Comparison of ENCODE assay signal across 9 cellular contexts in genomic region chr17:31877911-31878702, GRCh38. TPM values are rescaled to one million over a fixed set of nuclear protein-coding genes. Genes with fewer than 3 reads are reported as not detected.
DNase-seq lines count a peak whose midpoint lies in the region; ATAC-seq and TF ChIP-seq lines count a peak whose summit lies in the region.
"Had no signal": no experiment of that assay in that cellular context is flagged by ENCODE, and none has a peak within 500 bp of the region (broad histone marks: within the 10 kb centered on the region; RNA-seq: fewer than 3 reads in every experiment).

No MANE protein-coding gene starts in this region.

- no peaks in the 10 kb centered on the region for H3K9me3 Mint-ChIP-seq in activated T-helper 17 cell treated with anti-CD3 and anti-CD28 coated beads, Interleukin-2, amount 50 U/mL, for 72 hours

- H3K9ac ChIP-seq in fibroblast of lung (ENCODE audit: insufficient read depth, low read length) = no peak overlapping the region

- no peaks in the 10 kb centered on the region for H4K20me1 ChIP-seq in fibroblast of lung (ENCODE audit: control insufficient read depth, extremely low read depth, insufficient read depth, low read length)

- H3K4me3 ChIP-seq in MG63 (no peak overlapping the region), fibroblast of lung (replicated peaks in 1 of 4; ENCODE audit: control extremely low read depth in 1 of 4, insufficient read depth in 1 of 4, low read depth in 3 of 4, low read length in 4 of 4) (no peak overlapping the region), SJCRH30 (no peak overlapping the region)
- H3K4me3 ChIP-seq: heart right ventricle had no signal

- no peaks in the 10 kb centered on the region for H3K79me2 ChIP-seq in fibroblast of lung (ENCODE audit: control insufficient read depth, insufficient read depth, low read length)

- H3K36me3 Mint-ChIP-seq in activated T-helper 17 cell treated with anti-CD3 and anti-CD28 coated beads, Interleukin-2, amount 50 U/mL, for 72 hours (ENCODE audit: low read depth) = peaks cover 96% of the 10 kb centered on the region

- H2AFZ ChIP-seq in fibroblast of lung (ENCODE audit: low read length) = no peak overlapping the region

- ATAC-seq in activated T-helper 17 cell treated with anti-CD3 and anti-CD28 coated beads, Interleukin-2, amount 50 U/mL, for 72 hours (replicated peaks) = peak; percentile 84
- ATAC-seq in GM21447 (IDR thresholded peaks at IDR 0.05; ENCODE audit: unreplicated experiment) (no peak), GM21619 (IDR thresholded peaks at IDR 0.05; ENCODE audit: unreplicated experiment) (no peak)
- ATAC-seq: heart right ventricle had no signal

- no peak overlapping the region for H3K4me2 ChIP-seq in fibroblast of lung (ENCODE audit: extremely low read depth, insufficient read depth, low read length)

- DNase-seq in MG63 = peak; percentile 42
- peak; percentile 38 to 84 for DNase-seq in fibroblast of lung (ENCODE audit: low read depth in 2 of 2)
- peak; percentile 26 to 38 for DNase-seq in stimulated activated CD8-positive, alpha-beta memory T cell treated with anti-CD3 and anti-CD28 coated beads, Interleukin-7, amount 100 ng/mL, for 48 hours (ENCODE audit: extremely low read depth in 1 of 2, low read depth in 1 of 2)
- no peak for DNase-seq in SJCRH30
- DNase-seq: activated gamma-delta T cell treated with Interleukin-2 at 50 U/mL for 16 hours, heart right ventricle had no signal

- H3K4me1 ChIP-seq in fibroblast of lung (ENCODE audit: control insufficient read depth, extremely low read depth, insufficient read depth, low read length) (no peaks in the 10 kb centered on the region), SJCRH30 (no peaks in the 10 kb centered on the region)
- H3K4me1 ChIP-seq: heart right ventricle had no signal

- peak overlapping the region; percentile 93 for H3K27ac Mint-ChIP-seq in activated T-helper 17 cell treated with anti-CD3 and anti-CD28 coated beads, Interleukin-2, amount 50 U/mL, for 72 hours

- no peaks in the 10 kb centered on the region for H3K27me3 Mint-ChIP-seq in activated T-helper 17 cell treated with anti-CD3 and anti-CD28 coated beads, Interleukin-2, amount 50 U/mL, for 72 hours

- H3K36me3 ChIP-seq in MG63 (peaks cover 94% of the 10 kb centered on the region), fibroblast of lung (ENCODE audit: control insufficient read depth, insufficient read depth, low read length) (peaks cover 7% of the 10 kb centered on the region), SJCRH30 (peaks cover 69% of the 10 kb centered on the region)

- peaks cover 8% of the 10 kb centered on the region for H3K4me1 Mint-ChIP-seq in activated T-helper 17 cell treated with anti-CD3 and anti-CD28 coated beads, Interleukin-2, amount 50 U/mL, for 72 hours

- no peak for TF ChIP-seq CTCF in fibroblast of lung (conservative IDR thresholded peaks at IDR 0.05 in 1 of 2, IDR thresholded peaks at IDR 0.05 in 1 of 2; ENCODE audit: low read depth in 1 of 2, low read length in 2 of 2)

- H3K9me3 ChIP-seq in MG63 (no peaks in the 10 kb centered on the region), fibroblast of lung (ENCODE audit: control insufficient read depth, insufficient read depth, low read depth, low read length) (no peaks in the 10 kb centered on the region), SJCRH30 (replicated peaks) (no peaks in the 10 kb centered on the region)
- H3K9me3 ChIP-seq: heart right ventricle had no signal

- no peak overlapping the region for H3K27ac ChIP-seq in fibroblast of lung (ENCODE audit: insufficient read depth, low read length)
- H3K27ac ChIP-seq in SJCRH30 = no peak overlapping the region
- H3K27ac ChIP-seq: heart right ventricle had no signal

- H3K4me3 Mint-ChIP-seq in activated T-helper 17 cell treated with anti-CD3 and anti-CD28 coated beads, Interleukin-2, amount 50 U/mL, for 72 hours = peak overlapping the region; percentile 58

- H3K27me3 ChIP-seq in MG63 (no peaks in the 10 kb centered on the region), fibroblast of lung (ENCODE audit: control insufficient read depth, insufficient read depth, low read length) (no peaks in the 10 kb centered on the region), SJCRH30 (no peaks in the 10 kb centered on the region)
- H3K27me3 ChIP-seq: heart right ventricle had no signal

RNA-seq across cellular contexts. Expression of gene COPRS, which starts 19.1 kb away (rescaled TPM):
- 589 and 616 TPM in 2 replicates for total RNA-seq in MG63 (2014; rRNA removed; shearing (Covaris generic); ENCODE audit: low replicate concordance)
- 10 to 100 TPM; 29.5 to 41.6 TPM for total RNA-seq in activated T-helper 17 cell treated with anti-CD3 and anti-CD28 coated beads, Interleukin-2, amount 50 U/mL, for 72 hours
- total RNA-seq in fibroblast of lung = 96.3 and 97.9 TPM in 2 replicates
- 98.7 and 108 TPM in 2 replicates for polyA plus RNA-seq in fibroblast of lung
- 105 and 128 TPM in 2 replicates for polyA plus RNA-seq in fibroblast of lung (2012)
- 16.2 and 17.9 TPM in 2 replicates for polyA minus RNA-seq in fibroblast of lung (ENCODE audit: low replicate concordance)
- total RNA-seq in SJCRH30 (2014; rRNA removed; shearing (Covaris generic)) = 94.7 and 95.5 TPM in 2 replicates

RNA-seq across cellular contexts. Expression of gene UTP6, which starts 23.4 kb away (rescaled TPM):
- 106 and 146 TPM in 2 replicates for total RNA-seq in MG63 (2014; rRNA removed; shearing (Covaris generic); ENCODE audit: low replicate concordance)
- 100 to 1,000 TPM in 1 of 2 donors, 10 to 100 TPM in 1; 77.8 to 112 TPM for total RNA-seq in activated T-helper 17 cell treated with anti-CD3 and anti-CD28 coated beads, Interleukin-2, amount 50 U/mL, for 72 hours
- total RNA-seq in fibroblast of lung = 23.3 and 24.4 TPM in 2 replicates
- 33.5 and 38.8 TPM in 2 replicates for polyA plus RNA-seq in fibroblast of lung
- 59.5 and 65.0 TPM in 2 replicates for polyA plus RNA-seq in fibroblast of lung (2012)
- 1.1 and 3.1 TPM in 2 replicates for polyA minus RNA-seq in fibroblast of lung (ENCODE audit: low replicate concordance)
- total RNA-seq in SJCRH30 (2014; rRNA removed; shearing (Covaris generic)) = 70.9 and 81.6 TPM in 2 replicates

RNA-seq across cellular contexts. Expression of gene SUZ12, which starts 58.7 kb away (rescaled TPM):
- total RNA-seq in MG63 (2014; rRNA removed; shearing (Covaris generic); ENCODE audit: low replicate concordance) = 39.4 and 72.1 TPM in 2 replicates
- 10 to 100 TPM; 41.4 to 52.5 TPM for total RNA-seq in activated T-helper 17 cell treated with anti-CD3 and anti-CD28 coated beads, Interleukin-2, amount 50 U/mL, for 72 hours
- 18.7 and 26.1 TPM in 2 replicates for total RNA-seq in fibroblast of lung
- polyA plus RNA-seq in fibroblast of lung = 26.4 and 30.3 TPM in 2 replicates
- 15.8 and 18.8 TPM in 2 replicates for polyA plus RNA-seq in fibroblast of lung (2012)
- polyA minus RNA-seq in fibroblast of lung (ENCODE audit: low replicate concordance) = 1.1 and 1.5 TPM in 2 replicates
- 47.0 and 55.5 TPM in 2 replicates for total RNA-seq in SJCRH30 (2014; rRNA removed; shearing (Covaris generic))

Comparison
In these comparisons a context has a peak if more than half of its experiments do, and no peak if none do; other contexts are left out.
1. DNase-seq: peak in MG63 (single experiment), fibroblast of lung (2 of 2) and stimulated activated CD8-positive, alpha-beta memory T cell treated with anti-CD3 and anti-CD28 coated beads, Interleukin-7, amount 100 ng/mL, for 48 hours (2 of 2); none in SJCRH30 (0 of 2).